In the genomic region with DNA sequence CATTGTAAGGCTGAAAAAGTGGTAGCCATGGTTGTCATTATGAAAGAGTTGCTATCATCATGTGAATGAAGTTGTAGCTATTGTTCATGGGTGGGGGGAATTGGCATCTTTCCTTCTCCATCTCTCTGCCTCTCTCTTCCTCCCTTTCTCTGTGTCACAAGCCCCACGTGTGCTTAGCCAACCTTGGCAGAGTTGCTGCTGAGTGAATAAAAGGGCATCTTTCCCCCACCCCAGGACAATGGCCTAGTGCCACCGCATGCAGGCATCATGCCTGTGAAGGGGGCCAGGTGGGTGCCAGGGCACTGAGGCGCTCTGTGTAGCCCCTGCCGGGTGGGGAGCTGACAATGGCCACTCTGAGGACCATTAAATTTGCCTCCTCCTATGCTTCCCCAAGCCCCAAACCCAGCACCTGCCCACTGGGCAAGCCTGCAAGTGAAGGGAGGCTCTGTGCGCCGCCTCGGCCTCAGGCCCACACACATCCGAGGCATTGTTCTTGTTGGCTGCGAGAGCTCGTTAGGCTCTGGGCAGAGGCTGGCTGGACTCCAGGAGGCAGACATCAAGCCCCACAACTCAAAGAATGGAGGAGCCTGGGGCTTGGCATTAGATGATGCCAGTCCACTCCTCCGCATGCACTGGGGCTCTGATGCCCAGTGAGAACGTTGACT, we compare ENCODE assay signal across 19 cellular contexts.
DNase-seq lines count a peak whose midpoint lies in the region; ATAC-seq and TF ChIP-seq lines count a peak whose summit lies in the region.
"Had no signal": no experiment of that assay in that cellular context is flagged by ENCODE, and none has a peak within 500 bp of the region (broad histone marks: within the 10 kb centered on the region; RNA-seq: fewer than 3 reads in every experiment).

No MANE protein-coding gene starts in this region.

- peaks cover 16% of the 10 kb centered on the region for H3K27me3 Mint-ChIP-seq in activated CD4-positive, alpha-beta T cell treated with anti-CD3 and anti-CD28 coated beads for 36 hours

- DNase-seq in G401 (ENCODE audit: low spot score) = peak; percentile 73
- DNase-seq in NCI-H446 (lab: John Stamatoyannopoulos, UW) = peak; percentile 62 to 82
- peak; percentile 37 to 83 (median 72) for DNase-seq in dorsolateral prefrontal cortex
- peak; percentile 74 for DNase-seq in pons (ENCODE audit: low spot score)
- DNase-seq in A172 (ENCODE audit: low spot score) = no peak
- DNase-seq in NCI-H510A (lab: John Stamatoyannopoulos, UW) = no peak
- DNase-seq in activated CD4-positive, alpha-beta T cell treated with anti-CD3 and anti-CD28 coated beads for 36 hours = no peak
- DNase-seq: activated CD4-positive, alpha-beta T cell treated with anti-CD3 and anti-CD28 coated beads for 1 hour; activated effector memory CD4-positive, alpha-beta T cell treated with anti-CD3 and anti-CD28 coated beads, Interleukin-2, amount 50 U/mL, for 16 hours; Calu3; Karpas-422; MV-4-11; NCI-H187; NCI-H524 treated with DMSO at 0.1 percent for 48 hours had no signal

- no peaks in the 10 kb centered on the region for H3K9me3 Mint-ChIP-seq in activated CD4-positive, alpha-beta T cell treated with anti-CD3 and anti-CD28 coated beads for 36 hours (ENCODE audit: low read depth)
- H3K9me3 Mint-ChIP-seq: dendritic cell treated with granulocyte-macrophage colony-stimulating factor and Interleukin-4, amounts not matched to agents 40 ng/mL and 50 ng/mL, for 4 days; T-helper 1 cell treated with Interleukin-12 subunit alpha and Interleukin-12 subunit beta and Interleukin-4 antibody, amounts not matched to agents 30 μg/mL and 1 μg/mL, for 36 hours had no signal

- no peaks in the 10 kb centered on the region for H3K36me3 Mint-ChIP-seq in activated CD4-positive, alpha-beta T cell treated with anti-CD3 and anti-CD28 coated beads for 36 hours (ENCODE audit: low read depth)

- ATAC-seq in activated CD4-positive, alpha-beta T cell treated with anti-CD3 and anti-CD28 coated beads for 36 hours = no peak

- H3K27ac ChIP-seq in dorsolateral prefrontal cortex = peak overlapping the region in 23 of 59 donors; percentile 5 to 82 (median 37)
- H3K27ac ChIP-seq: C4-2B, RWPE1 had no signal

- no peak overlapping the region for H3K27ac Mint-ChIP-seq in activated CD4-positive, alpha-beta T cell treated with anti-CD3 and anti-CD28 coated beads for 36 hours
- H3K27ac Mint-ChIP-seq: dendritic cell treated with granulocyte-macrophage colony-stimulating factor and Interleukin-4, amounts not matched to agents 40 ng/mL and 50 ng/mL, for 4 days; T-helper 1 cell treated with Interleukin-12 subunit alpha and Interleukin-12 subunit beta and Interleukin-4 antibody, amounts not matched to agents 30 μg/mL and 1 μg/mL, for 36 hours had no signal

- peaks cover 0 to 3% (median 0%) of the 10 kb centered on the region in 45 donors for H3K27me3 ChIP-seq in dorsolateral prefrontal cortex

- POLR2A ChIA-PET in activated CD4-positive, alpha-beta T cell treated with anti-CD3 and anti-CD28 coated beads for 36 hours (lab: Charles Lee) = no interaction called here

- no peak for TF ChIP-seq CTCF in dorsolateral prefrontal cortex (IDR thresholded peaks at IDR 0.05 in 54 of 56, conservative IDR thresholded peaks at IDR 0.05 in 2 of 56; ENCODE audit: low read depth in 1 of 56, partially characterized antibody in 56 of 56)

- in situ Hi-C loops in G401 (cut with HindIII; ENCODE audit: low sequenced_read_pairs) = no loop called here

- intact Hi-C loops in dorsolateral prefrontal cortex (cut with DNase I) = no loop called here
- intact Hi-C loops in activated CD4-positive, alpha-beta T cell treated with anti-CD3 and anti-CD28 coated beads for 36 hours (cut with DNase I, micrococcal nuclease) = no loop called here

- no peak overlapping the region for H3K4me3 Mint-ChIP-seq in activated CD4-positive, alpha-beta T cell treated with anti-CD3 and anti-CD28 coated beads for 36 hours
- H3K4me3 Mint-ChIP-seq: dendritic cell treated with granulocyte-macrophage colony-stimulating factor and Interleukin-4, amounts not matched to agents 40 ng/mL and 50 ng/mL, for 4 days; T-helper 1 cell treated with Interleukin-12 subunit alpha and Interleukin-12 subunit beta and Interleukin-4 antibody, amounts not matched to agents 30 μg/mL and 1 μg/mL, for 36 hours had no signal

- H3K4me3 ChIP-seq in dorsolateral prefrontal cortex = peak overlapping the region in 1 of 59 donors; percentile 8
- H3K4me3 ChIP-seq: lung had no signal

- CTCF ChIA-PET in activated CD4-positive, alpha-beta T cell treated with anti-CD3 and anti-CD28 coated beads for 36 hours (lab: Charles Lee) = interaction anchor here (1.5 kb wide), 1 partner anchor 14 kb away, joined by 3 read pairs; no protein-coding TSS in a partner anchor

- no peaks in the 10 kb centered on the region for H3K4me1 Mint-ChIP-seq in activated CD4-positive, alpha-beta T cell treated with anti-CD3 and anti-CD28 coated beads for 36 hours

Comparison
In these comparisons a context has a peak if more than half of its experiments do, and no peak if none do; other contexts are left out.
1. DNase-seq: peak in G401 (single experiment), NCI-H446 (2 of 2), dorsolateral prefrontal cortex (10 of 10) and pons (single experiment); none in A172 (single experiment), NCI-H510A (single experiment) and activated CD4-positive, alpha-beta T cell treated with anti-CD3 and anti-CD28 coated beads for 36 hours (single experiment).